Comparison of ENCODE assay signal across 24 cellular contexts in genomic region chr12:104510145-104510872, GRCh38. TPM values are rescaled to one million over a fixed set of nuclear protein-coding genes. Genes with fewer than 3 reads are reported as not detected.
DNase-seq lines count a peak whose midpoint lies in the region; ATAC-seq, FAIRE-seq and TF ChIP-seq lines count a peak whose summit lies in the region.
"Had no signal": no experiment of that assay in that cellular context is flagged by ENCODE, and none has a peak within 500 bp of the region (broad histone marks: within the 10 kb centered on the region; RNA-seq: fewer than 3 reads in every experiment).

No MANE protein-coding gene starts in this region.

- H3K27me3 ChIP-seq in adipocyte (replicated peaks; ENCODE audit: control insufficient read depth, insufficient read depth, low read length) = no peaks in the 10 kb centered on the region
- H3K27me3 ChIP-seq: adrenal gland, upper lobe of left lung had no signal

- H3K4me1 ChIP-seq in adipocyte (ENCODE audit: control insufficient read depth, insufficient read depth, low read length) = peaks cover 17% of the 10 kb centered on the region
- H3K4me1 ChIP-seq: Caco-2, psoas muscle had no signal

- no peaks in the 10 kb centered on the region for H3K27me3 Mint-ChIP-seq in activated CD4-positive, alpha-beta T cell treated with anti-CD3 and anti-CD28 coated beads, Interleukin-2, amount 10 ng/mL, durations not matched to agents 24 days and 14 days
- H3K27me3 Mint-ChIP-seq in natural killer cell treated with Interleukin-12 subunit alpha and Interleukin-12 subunit beta and Interleukin-15 and Interleukin-18, amount 100 ng/mL, for 72 hours = no peaks in the 10 kb centered on the region
- H3K27me3 Mint-ChIP-seq: stimulated activated naive CD8-positive, alpha-beta T cell treated with anti-CD3 and anti-CD28 coated beads, Interleukin-15, Interleukin-2, amounts not matched to agents 100 ng/mL and 50 ng/mL, for 24 hours had no signal

- peak overlapping the region; percentile 32 for H3K9ac ChIP-seq in adipocyte (ENCODE audit: low read length)
- H3K9ac ChIP-seq: GM23248 had no signal

- H3K9me3 ChIP-seq in adipocyte (ENCODE audit: control insufficient read depth, low read length) = no peaks in the 10 kb centered on the region
- H3K9me3 ChIP-seq: A549, adrenal gland, Caco-2, psoas muscle, upper lobe of left lung had no signal

- intact Hi-C loops in activated CD4-positive, alpha-beta T cell treated with anti-CD3 and anti-CD28 coated beads, Interleukin-2, amount 10 ng/mL, durations not matched to agents 24 days and 14 days (cut with micrococcal nuclease) = no loop called here
- intact Hi-C loops in Right ventricle myocardium superior (cut with DNase I) = no loop called here

- no peak for ATAC-seq in natural killer cell treated with Interleukin-12 subunit alpha and Interleukin-12 subunit beta and Interleukin-15 and Interleukin-18, amount 100 ng/mL, for 72 hours
- ATAC-seq in Right ventricle myocardium superior (ENCODE audit: poor library complexity) = no peak
- ATAC-seq: A549, left ventricle myocardium superior, Panc1, psoas muscle had no signal

- DNase-seq in activated CD4-positive, alpha-beta T cell treated with anti-CD3 and anti-CD28 coated beads, Interleukin-2, amount 10 ng/mL, durations not matched to agents 24 days and 14 days = no peak
- DNase-seq in activated CD4-positive, alpha-beta T cell treated with anti-CD3 and anti-CD28 coated beads for 4 hours = no peak
- DNase-seq in GM12891 (ENCODE audit: insufficient read length, low spot score) (no peak), adipocyte (ENCODE audit: low read depth) (no peak), DMS79 (lab: John Stamatoyannopoulos, UW) (no peak), Right ventricle myocardium superior (no peak)
- DNase-seq in natural killer cell treated with Interleukin-12 subunit alpha and Interleukin-12 subunit beta and Interleukin-15 and Interleukin-18, amount 100 ng/mL, for 72 hours (ENCODE audit: low spot score) = no peak
- DNase-seq in stimulated activated naive CD4-positive, alpha-beta T cell (lab: John Stamatoyannopoulos, UW) = no peak
- DNase-seq: activated CD8-positive, alpha-beta memory T cell treated with anti-CD3 and anti-CD28 coated beads, Interleukin-2, amount 50 U/mL, for 48 hours; adrenal gland; Caco-2; GF-D8; GM23248; IMR-90; left ventricle myocardium superior; NCI-H2081; NCI-H774; psoas muscle; upper lobe of left lung had no signal

- H3K9me3 Mint-ChIP-seq in activated CD4-positive, alpha-beta T cell treated with anti-CD3 and anti-CD28 coated beads, Interleukin-2, amount 10 ng/mL, durations not matched to agents 24 days and 14 days = peaks cover 8% of the 10 kb centered on the region
- no peaks in the 10 kb centered on the region for H3K9me3 Mint-ChIP-seq in natural killer cell treated with Interleukin-12 subunit alpha and Interleukin-12 subunit beta and Interleukin-15 and Interleukin-18, amount 100 ng/mL, for 72 hours

- peak overlapping the region; percentile 41 for H3K4me3 Mint-ChIP-seq in activated CD4-positive, alpha-beta T cell treated with anti-CD3 and anti-CD28 coated beads, Interleukin-2, amount 10 ng/mL, durations not matched to agents 24 days and 14 days
- peak overlapping the region; percentile 68 for H3K4me3 Mint-ChIP-seq in natural killer cell treated with Interleukin-12 subunit alpha and Interleukin-12 subunit beta and Interleukin-15 and Interleukin-18, amount 100 ng/mL, for 72 hours
- H3K4me3 Mint-ChIP-seq: stimulated activated naive CD8-positive, alpha-beta T cell treated with anti-CD3 and anti-CD28 coated beads, Interleukin-15, Interleukin-2, amounts not matched to agents 100 ng/mL and 50 ng/mL, for 24 hours had no signal

- H3K4me1 Mint-ChIP-seq in activated CD4-positive, alpha-beta T cell treated with anti-CD3 and anti-CD28 coated beads, Interleukin-2, amount 10 ng/mL, durations not matched to agents 24 days and 14 days = peaks cover 49% of the 10 kb centered on the region
- H3K4me1 Mint-ChIP-seq in natural killer cell treated with Interleukin-12 subunit alpha and Interleukin-12 subunit beta and Interleukin-15 and Interleukin-18, amount 100 ng/mL, for 72 hours (ENCODE audit: low read depth in 2 of 2) = peaks cover 81 to 86% of the 10 kb centered on the region in 2 donors

- no peak for TF ChIP-seq POLR2A in GM12891 (IDR thresholded peaks at IDR 0.05; ENCODE audit: low read depth, low read length)

- H3K4me3 ChIP-seq in adipocyte (ENCODE audit: low read length) = no peak overlapping the region
- H3K4me3 ChIP-seq: A549, adrenal gland, GM23248, psoas muscle, upper lobe of left lung had no signal

- FAIRE-seq in GM12891 (lab: Jason Lieb, UNC) = peak; percentile 52
- FAIRE-seq: A549, endometrium, frontal cortex had no signal

- H3K36me3 ChIP-seq in adipocyte (ENCODE audit: control insufficient read depth, insufficient read depth, low read length, severe bottlenecking) = no peaks in the 10 kb centered on the region
- H3K36me3 ChIP-seq: adrenal gland, upper lobe of left lung had no signal

- peak overlapping the region; percentile 27 for H3K27ac Mint-ChIP-seq in activated CD4-positive, alpha-beta T cell treated with anti-CD3 and anti-CD28 coated beads, Interleukin-2, amount 10 ng/mL, durations not matched to agents 24 days and 14 days
- H3K27ac Mint-ChIP-seq in natural killer cell treated with Interleukin-12 subunit alpha and Interleukin-12 subunit beta and Interleukin-15 and Interleukin-18, amount 100 ng/mL, for 72 hours = peak overlapping the region; percentile 36 to 69
- H3K27ac Mint-ChIP-seq: stimulated activated naive CD8-positive, alpha-beta T cell treated with anti-CD3 and anti-CD28 coated beads, Interleukin-15, Interleukin-2, amounts not matched to agents 100 ng/mL and 50 ng/mL, for 24 hours had no signal

- H3K36me3 Mint-ChIP-seq in activated CD4-positive, alpha-beta T cell treated with anti-CD3 and anti-CD28 coated beads, Interleukin-2, amount 10 ng/mL, durations not matched to agents 24 days and 14 days (ENCODE audit: low read depth) = peaks cover 40% of the 10 kb centered on the region
- H3K36me3 Mint-ChIP-seq in natural killer cell treated with Interleukin-12 subunit alpha and Interleukin-12 subunit beta and Interleukin-15 and Interleukin-18, amount 100 ng/mL, for 72 hours = peaks cover 12% of the 10 kb centered on the region

TF ChIP-seq in GM12891, 5 proteins besides CTCF, POLR2A, EP300 and RAD21:
- TF ChIP-seq POLR2AphosphoS5 (IDR thresholded peaks at IDR 0.05; ENCODE audit: low read depth, low read length) = no peak
- no peak for TF ChIP-seq PAX5 (IDR thresholded peaks at IDR 0.05; ENCODE audit: insufficient read depth, low read length, severe bottlenecking)
- no peak for TF ChIP-seq POU2F2 (IDR thresholded peaks at IDR 0.05; ENCODE audit: low read depth, low read length)
- no peak for TF ChIP-seq TAF1 (IDR thresholded peaks at IDR 0.05; ENCODE audit: low read depth, low read length)
- no peak for TF ChIP-seq SPI1 (IDR thresholded peaks at IDR 0.05; ENCODE audit: low read depth, low read length)

RNA-seq across cellular contexts. Expression of gene CHST11, which starts 53.6 kb away (rescaled TPM):
- total RNA-seq in activated CD4-positive, alpha-beta T cell treated with anti-CD3 and anti-CD28 coated beads, Interleukin-2, amount 10 ng/mL, durations not matched to agents 24 days and 14 days = 44.9 and 46.2 TPM in 2 replicates
- 9.8 TPM for polyA plus RNA-seq in GM12891 (2012; ENCODE audit: low read depth, missing spikeins)
- 100 to 1,000 TPM; 195 to 374 TPM for total RNA-seq in natural killer cell treated with Interleukin-12 subunit alpha and Interleukin-12 subunit beta and Interleukin-15 and Interleukin-18, amount 100 ng/mL, for 72 hours
- total RNA-seq in Right ventricle myocardium superior = 3.0 TPM

Comparison
In these comparisons a context has a peak if more than half of its experiments do, and no peak if none do; other contexts are left out.
1. RNA of gene CHST11, which starts 53.6 kb away (total RNA-seq): 195 to 374 TPM in natural killer cell treated with Interleukin-12 subunit alpha and Interleukin-12 subunit beta and Interleukin-15 and Interleukin-18, amount 100 ng/mL, for 72 hours and 44.9 to 46.2 TPM in activated CD4-positive, alpha-beta T cell treated with anti-CD3 and anti-CD28 coated beads, Interleukin-2, amount 10 ng/mL, durations not matched to agents 24 days and 14 days; 3.0 TPM in Right ventricle myocardium superior (single experiment); every median in the first group is over 10 times any median in the second.